8 cellular contexts compared by ENCODE assay signal in genomic region chr19:3275583-3276340, GRCh38. TPM values are rescaled to one million over a fixed set of nuclear protein-coding genes. Genes with fewer than 3 reads are reported as not detected.
DNase-seq lines count a peak whose midpoint lies in the region; ATAC-seq, FAIRE-seq and TF ChIP-seq lines count a peak whose summit lies in the region.

No MANE protein-coding gene starts in this region.

- peaks cover 18% of the 10 kb centered on the region for H3K4me1 ChIP-seq in CD8-positive, alpha-beta T cell (ENCODE audit: insufficient read depth, low read length)
- peaks cover 2 to 10% (median 5%) of the 10 kb centered on the region in 4 experiments; a peak in 6 of 7 replicates for H3K4me1 ChIP-seq in H1 (replicated peaks in 1 of 4; ENCODE audit: control insufficient read depth in 3 of 4, insufficient read depth in 4 of 4, low read length in 3 of 4)

- TF ChIP-seq RAD21 in H1 (IDR thresholded peaks at IDR 0.05 in 1 of 2, conservative IDR thresholded peaks at IDR 0.05 in 1 of 2; ENCODE audit: low read depth in 2 of 2, low read length in 2 of 2): no peak

- no peak for TF ChIP-seq EP300 in H1 (IDR thresholded peaks at IDR 0.05; ENCODE audit: borderline replicate concordance in 1 of 2, low read depth in 2 of 2, low read length in 2 of 2)

- no peaks in the 10 kb centered on the region for H3K9me3 ChIP-seq in CD8-positive, alpha-beta T cell (ENCODE audit: low read length)
- H3K9me3 ChIP-seq in H1 (ENCODE audit: insufficient read depth in 2 of 2, low read depth in 1 of 2, low read length in 1 of 2): peaks cover 6 to 7% of the 10 kb centered on the region in 2 experiments; a peak in 3 of 4 replicates

- peak; percentile 79 for ATAC-seq in CD8-positive, alpha-beta T cell
- no peak for ATAC-seq in HG03521 (IDR thresholded peaks at IDR 0.05; ENCODE audit: unreplicated experiment)

- no peak for FAIRE-seq in H1 (lab: Jason Lieb, UNC)

- no peak overlapping the region for H3K56ac ChIP-seq in H1 (replicated peaks; ENCODE audit: insufficient read length, low read depth, low read length)

- peaks cover 17% of the 10 kb centered on the region for H3K4me1 Mint-ChIP-seq in CD8-positive, alpha-beta T cell (ENCODE audit: low read depth)

- 2% methylated on average over 26 of the region's 45 CpGs; no CpG with 5 or more reads in 1 of the 2 experiments for WGBS in H1 (ENCODE audit: extremely low coverage in 1 of 2, insufficient coverage in 1 of 2, insufficient read length in 1 of 2, insufficient replicate concordance in 2 of 2, low coverage in 1 of 2, low lambda C conversion rate in 2 of 2, missing lambda C conversion rate in 1 of 2), 2 experiments

- H3K9ac ChIP-seq in H1 (replicated peaks in 1 of 4; ENCODE audit: extremely low read depth in 1 of 4, low read depth in 3 of 4, low read length in 3 of 4): 0 out of 7 replicates have a peak overlapping the region, but pooled peaks of 1 of the 4 experiments have one; percentile 15

- peak; percentile 14 for TF ChIP-seq CTCF in CD8-positive, alpha-beta T cell (IDR thresholded peaks at IDR 0.05)
- no peak for TF ChIP-seq CTCF in HL-60 (IDR thresholded peaks at IDR 0.05; ENCODE audit: insufficient read depth, low read length)
- peak in 1 of 3 experiments; percentile 88; a peak in 1 of 4 replicates for TF ChIP-seq CTCF in H1 (IDR thresholded peaks at IDR 0.05; ENCODE audit: control extremely low read depth in 1 of 3, insufficient read depth in 1 of 3, low read depth in 1 of 3, low read length in 3 of 3)

- no peak overlapping the region for H3K4ac ChIP-seq in H1 (replicated peaks; ENCODE audit: insufficient read length, low read depth, low read length)

- H3K4me2 ChIP-seq in H1 (ENCODE audit: insufficient read depth in 1 of 2, low read depth in 2 of 2, low read length in 2 of 2): peak overlapping the region; percentile 44 to 96

- H4K8ac ChIP-seq in H1 (ENCODE audit: extremely low read depth, insufficient read depth, low read length): peak overlapping the region; percentile 60; the same call in 1 of the 2 replicates

- no peak overlapping the region for H3K14ac ChIP-seq in H1 (ENCODE audit: insufficient read length)

- no peak overlapping the region for H2BK12ac ChIP-seq in H1 (ENCODE audit: low read depth, low read length)

- H3K23me2 ChIP-seq in H1 (ENCODE audit: low read depth, low read length): peaks cover 3% of the 10 kb centered on the region; the same call in 1 of the 2 replicates

- no peak overlapping the region for H3K23ac ChIP-seq in H1 (ENCODE audit: insufficient read length)

- no peaks in the 10 kb centered on the region for H3K27me3 ChIP-seq in CD8-positive, alpha-beta T cell (ENCODE audit: insufficient read depth, low read length)
- H3K27me3 ChIP-seq in HL-60 (ENCODE audit: insufficient read depth, poor library complexity, severe bottlenecking) (peaks cover 14% of the 10 kb centered on the region), H1 (replicated peaks in 1 of 4; ENCODE audit: control insufficient read depth in 3 of 4, extremely low read depth in 1 of 4, insufficient read depth in 3 of 4, low read length in 3 of 4) (no peaks in the 10 kb centered on the region; a peak in 2 of 7 replicates)

- peak overlapping the region; percentile 84 for H3K4me3 ChIP-seq in CD8-positive, alpha-beta T cell (ENCODE audit: low read depth, low read length)
- H3K4me3 ChIP-seq in HL-60 (replicated peaks; ENCODE audit: insufficient read depth, low read length) (peak overlapping the region; percentile 43), H1 (ENCODE audit: extremely low read depth in 1 of 4, insufficient read depth in 2 of 4, low read depth in 3 of 4, low read length in 4 of 4) (peak overlapping the region; percentile 41 to 84 (median 52))

- POLR2A ChIA-PET in CD8-positive, alpha-beta T cell (lab: Charles Lee): interaction anchor here (0.5 to 1.5 kb wide), 4 partner anchors 9 to 420 kb away, joined by 3 to 5 read pairs (median 4); no protein-coding TSS in a partner anchor
- POLR2A ChIA-PET in H1 (lab: Charles Lee; ENCODE audit: partially characterized antibody): interaction anchor here (0.9 to 1.4 kb wide), 6 partner anchors 9 to 696 kb away, joined by 3 to 7 read pairs (median 4); no protein-coding TSS in a partner anchor

- intact Hi-C loops in CD8-positive, alpha-beta T cell (cut with DNase I, micrococcal nuclease): loop anchor here (1.0 to 10.0 kb wide), 11 partner anchors 10 to 1689 kb away; partner anchors contain the start of genes THOP1 (in 2 of the 2), APBA3 (in 1 of the 2), CELF5 (in 1 of the 2) and KDM4B (in 1 of the 2)

- peak overlapping the region; percentile 63 for H3K27ac ChIP-seq in CD8-positive, alpha-beta T cell (ENCODE audit: low read depth, low read length)
- no peak overlapping the region for H3K27ac ChIP-seq in HL-60 (replicated peaks)
- no peak overlapping the region for H3K27ac ChIP-seq in H1 (ENCODE audit: low read depth, low read length)

- no peak overlapping the region for H2BK15ac ChIP-seq in H1 (ENCODE audit: low read length)

- H4K5ac ChIP-seq in H1 (ENCODE audit: insufficient read length, low read depth, low read length): no peak overlapping the region

- peaks cover 0 to 14% of the 10 kb centered on the region in 2 experiments for H4K20me1 ChIP-seq in H1 (replicated peaks in 1 of 2; ENCODE audit: control insufficient read depth in 1 of 2, insufficient read depth in 2 of 2, low read length in 2 of 2)

- no peak overlapping the region for H2BK5ac ChIP-seq in H1 (ENCODE audit: low read depth, low read length)

- peak overlapping the region; percentile 86 for H3K4me3 Mint-ChIP-seq in CD8-positive, alpha-beta T cell

- no peak overlapping the region for H2BK120ac ChIP-seq in H1 (replicated peaks; ENCODE audit: low read depth, low read length)

- no peak overlapping the region for H3K18ac ChIP-seq in H1 (ENCODE audit: extremely low read depth, low read length)

- no peaks in the 10 kb centered on the region for H3K36me3 ChIP-seq in CD8-positive, alpha-beta T cell (ENCODE audit: insufficient read depth, low read length)
- no peaks in the 10 kb centered on the region for H3K36me3 ChIP-seq in H1 (ENCODE audit: control insufficient read depth in 2 of 4, insufficient read depth in 4 of 4, low read length in 3 of 4)

- CTCF ChIA-PET in CD8-positive, alpha-beta T cell (lab: Charles Lee): interaction anchor here (0.7 to 1.4 kb wide), 5 partner anchors 9 to 92 kb away, joined by 3 read pairs; no protein-coding TSS in a partner anchor
- CTCF ChIA-PET in H1 (lab: Charles Lee; ENCODE audit: partially characterized antibody): interaction anchor here (0.5 to 4.7 kb wide), 28 partner anchors 9 to 1757 kb away, joined by 3 to 29 read pairs (median 4); no protein-coding TSS in a partner anchor

- H2AK5ac ChIP-seq in H1 (ENCODE audit: low read depth, low read length): no peak overlapping the region

- no peaks in the 10 kb centered on the region for H3K36me3 Mint-ChIP-seq in CD8-positive, alpha-beta T cell

- H3K27me3 Mint-ChIP-seq in CD8-positive, alpha-beta T cell (ENCODE audit: low read depth): peaks cover 6% of the 10 kb centered on the region

- H3K9me3 Mint-ChIP-seq in CD8-positive, alpha-beta T cell: no peaks in the 10 kb centered on the region

- H3K79me1 ChIP-seq in H1 (ENCODE audit: low read depth, low read length): no peaks in the 10 kb centered on the region

- H2AFZ ChIP-seq in H1 (ENCODE audit: low read length): no peak overlapping the region

- no peak overlapping the region for H4K91ac ChIP-seq in H1 (replicated peaks; ENCODE audit: insufficient read length, low read length)

- H3K27ac Mint-ChIP-seq in CD8-positive, alpha-beta T cell: peak overlapping the region; percentile 70

- DNase-seq in CD8-positive, alpha-beta T cell: peak; percentile 84 to 98 (median 88)
- DNase-seq in HL-60 (ENCODE audit: low read depth in 1 of 2, low spot score in 1 of 2): peak; percentile 47 to 48
- peak; percentile 74 for DNase-seq in NOMO-1 treated with dmso at 0.1 percent for 144 hours (lab: John Stamatoyannopoulos, UW; ENCODE audit: unreplicated experiment)
- peak; percentile 74 to 93 (median 88) for DNase-seq in activated CD8-positive, alpha-beta memory T cell treated with anti-CD3 and anti-CD28 coated beads for 48 hours (ENCODE audit: low read depth in 2 of 3, low spot score in 2 of 3)
- peak; percentile 93 to 97 for DNase-seq in H1 (ENCODE audit: low read depth in 1 of 2, low spot score in 2 of 2)
- DNase-seq in mucosa of gallbladder (ENCODE audit: low spot score): peak; percentile 72
- DNase-seq in stimulated activated CD8-positive, alpha-beta memory T cell treated with anti-CD3 and anti-CD28 coated beads, Interleukin-4, amount 100 ng/mL, for 48 hours: peak; percentile 96

- no peaks in the 10 kb centered on the region for H3K79me2 ChIP-seq in H1 (ENCODE audit: control insufficient read depth in 1 of 2, insufficient read depth in 2 of 2, low read length in 2 of 2)

- no peak for TF ChIP-seq POLR2A in H1 (IDR thresholded peaks at IDR 0.05; ENCODE audit: control extremely low read depth in 1 of 2, low read depth in 2 of 2, low read length in 2 of 2)

- H2BK20ac ChIP-seq in H1 (ENCODE audit: low read length): no peak overlapping the region

TF ChIP-seq in H1, 55 proteins besides CTCF, POLR2A, EP300 and RAD21 (continues in another document):
- TF ChIP-seq JUND (IDR thresholded peaks at IDR 0.05; ENCODE audit: low read length): no peak; the same call in 1 of the 2 replicates
- TF ChIP-seq SUZ12 (IDR thresholded peaks at IDR 0.05; ENCODE audit: low read length): no peak
- TF ChIP-seq JUN (IDR thresholded peaks at IDR 0.05; ENCODE audit: low read depth, low read length): no peak
- no peak for TF ChIP-seq MAX (IDR thresholded peaks at IDR 0.05)
- no peak for TF ChIP-seq RNF2 (IDR thresholded peaks at IDR 0.05; ENCODE audit: borderline replicate concordance, low read depth, low read length, missing control alignments, poor library complexity, severe bottlenecking)
- 0 out of 4 replicates have a peak, but pooled peaks of 1 of the 2 experiments have one; percentile 6 for TF ChIP-seq SIN3A (conservative IDR thresholded peaks at IDR 0.05 in 1 of 2, IDR thresholded peaks at IDR 0.05 in 1 of 2; ENCODE audit: low read depth in 1 of 2, low read length in 2 of 2)
- no peak for TF ChIP-seq RFX5 (IDR thresholded peaks at IDR 0.05; ENCODE audit: borderline replicate concordance, low read depth, low read length)

RNA-seq across cellular contexts. Expression of gene CELF5, which starts 51.3 kb away (rescaled TPM):
- total RNA-seq in CD8-positive, alpha-beta T cell: under 1 TPM in 1 of 2 experiments, not detected in 1; 0.84 TPM
- 9.8 and 9.9 TPM in 2 replicates for total RNA-seq in H1 (2021; fragmentation: NEBNext Ultra II Directional; extraction: Animal tissue kit (Norgen Biotek cat#: 25700))
- 15.0 and 18.2 TPM in 2 replicates for polyA plus RNA-seq in H1 (2011; rRNA removed)
- 15.4 TPM for polyA plus RNA-seq in H1 (2011; cell fraction: cytosol; rRNA removed)
- polyA plus RNA-seq in H1 (2011; cell fraction: nucleus; rRNA removed): 43.5 TPM
- polyA plus RNA-seq in H1 (2012, experiment 1 of 2): 9.0 to 15.7 TPM (median 12.5 TPM) in 4 replicates
- 6.1 TPM for polyA plus RNA-seq in H1 (2012, experiment 2 of 2)
- 11.1 TPM for polyA plus RNA-seq in H1 (2013, experiment 1 of 2)
- polyA plus RNA-seq in H1 (2013, experiment 2 of 2): 10.4 TPM
- polyA minus RNA-seq in H1 (2011; rRNA and poly(A)+ RNA removed): 4.4 and 4.7 TPM in 2 replicates
- polyA minus RNA-seq in H1 (2011; cell fraction: cytosol; rRNA and poly(A)+ RNA removed): 4.8 TPM
- 11.7 TPM for polyA minus RNA-seq in H1 (2011; cell fraction: nucleus; rRNA and poly(A)+ RNA removed)
- 0.49 TPM for total RNA-seq in mucosa of gallbladder
